ENCODE assay signal across 12 cellular contexts in genomic region chrX:10099411-10099810, GRCh38. TPM values are rescaled to one million over a fixed set of nuclear protein-coding genes. Genes with fewer than 3 reads are reported as not detected.
DNase-seq lines count a peak whose midpoint lies in the region; ATAC-seq and TF ChIP-seq lines count a peak whose summit lies in the region.
"Had no signal": no experiment of that assay in that cellular context is flagged by ENCODE, and none has a peak within 500 bp of the region (broad histone marks: within the 10 kb centered on the region; RNA-seq: fewer than 3 reads in every experiment).

No MANE protein-coding gene starts in this region.

- H3K27me3 Mint-ChIP-seq in activated CD4-positive, alpha-beta memory T cell treated with anti-CD3 and anti-CD28 coated beads, Interleukin-2, amount 10 ng/mL, durations not matched to agents 7 days and 5 days = no peaks in the 10 kb centered on the region

- peak overlapping the region; percentile 51; the same call in 1 of the 2 replicates for H3K4me3 ChIP-seq in GM06990 (replicated peaks; ENCODE audit: low read depth, low read length)
- H3K4me3 ChIP-seq in ovary = no peak overlapping the region

- peaks cover 40% of the 10 kb centered on the region for H3K4me1 Mint-ChIP-seq in activated CD4-positive, alpha-beta memory T cell treated with anti-CD3 and anti-CD28 coated beads, Interleukin-2, amount 10 ng/mL, durations not matched to agents 7 days and 5 days
- peaks cover 39% of the 10 kb centered on the region for H3K4me1 Mint-ChIP-seq in stimulated activated effector memory CD8-positive, alpha-beta T cell treated with anti-CD3 and anti-CD28 coated beads, Interleukin-12 subunit alpha, Interleukin-12 subunit beta, amount 100 ng/mL, for 72 hours
- H3K4me1 Mint-ChIP-seq: H9 had no signal

- no peaks in the 10 kb centered on the region for H3K9me3 ChIP-seq in ovary

- H3K36me3 Mint-ChIP-seq in activated CD4-positive, alpha-beta memory T cell treated with anti-CD3 and anti-CD28 coated beads, Interleukin-2, amount 10 ng/mL, durations not matched to agents 7 days and 5 days (ENCODE audit: low read depth) = peaks cover 30% of the 10 kb centered on the region
- H3K36me3 Mint-ChIP-seq in stimulated activated effector memory CD8-positive, alpha-beta T cell treated with anti-CD3 and anti-CD28 coated beads, Interleukin-12 subunit alpha, Interleukin-12 subunit beta, amount 100 ng/mL, for 72 hours = peaks cover 35% of the 10 kb centered on the region

- H3K27me3 ChIP-seq in GM06990 (replicated peaks; ENCODE audit: control insufficient read depth, insufficient read depth, low read length) (no peaks in the 10 kb centered on the region), ovary (no peaks in the 10 kb centered on the region)

- peak overlapping the region; percentile 83 for H3K4me3 Mint-ChIP-seq in activated CD4-positive, alpha-beta memory T cell treated with anti-CD3 and anti-CD28 coated beads, Interleukin-2, amount 10 ng/mL, durations not matched to agents 7 days and 5 days
- peak overlapping the region; percentile 79 for H3K4me3 Mint-ChIP-seq in stimulated activated effector memory CD8-positive, alpha-beta T cell treated with anti-CD3 and anti-CD28 coated beads, Interleukin-12 subunit alpha, Interleukin-12 subunit beta, amount 100 ng/mL, for 72 hours
- H3K4me3 Mint-ChIP-seq: H9 had no signal

- CTCF ChIA-PET in activated CD4-positive, alpha-beta memory T cell treated with anti-CD3 and anti-CD28 coated beads, Interleukin-2, amount 10 ng/mL, durations not matched to agents 7 days and 5 days (lab: Charles Lee) = interaction anchor here (1.1 kb wide), 1 partner anchor 12 kb away, joined by 6 read pairs; no protein-coding TSS in a partner anchor

- POLR2A ChIA-PET in activated CD4-positive, alpha-beta memory T cell treated with anti-CD3 and anti-CD28 coated beads, Interleukin-2, amount 10 ng/mL, durations not matched to agents 7 days and 5 days (lab: Charles Lee) = interaction anchor here (2.2 to 3.4 kb wide), 2 partner anchors 12 to 17 kb away, joined by 15 to 29 read pairs; no protein-coding TSS in a partner anchor

- no peak for TF ChIP-seq CTCF in GM06990 (IDR thresholded peaks at IDR 0.05; ENCODE audit: insufficient read depth, low read length, poor library complexity, severe bottlenecking)
- no peak for TF ChIP-seq CTCF in ovary (IDR thresholded peaks at IDR 0.05)

- no peak for ATAC-seq in stimulated activated effector memory CD8-positive, alpha-beta T cell treated with anti-CD3 and anti-CD28 coated beads, Interleukin-12 subunit alpha, Interleukin-12 subunit beta, amount 100 ng/mL, for 72 hours
- ATAC-seq in HG03520 (IDR thresholded peaks at IDR 0.05; ENCODE audit: unreplicated experiment) = no peak

- H3K27ac Mint-ChIP-seq in activated CD4-positive, alpha-beta memory T cell treated with anti-CD3 and anti-CD28 coated beads, Interleukin-2, amount 10 ng/mL, durations not matched to agents 7 days and 5 days = peak overlapping the region; percentile 92
- H3K27ac Mint-ChIP-seq in stimulated activated effector memory CD8-positive, alpha-beta T cell treated with anti-CD3 and anti-CD28 coated beads, Interleukin-12 subunit alpha, Interleukin-12 subunit beta, amount 100 ng/mL, for 72 hours = peak overlapping the region; percentile 96
- H3K27ac Mint-ChIP-seq: H9 had no signal

- peaks cover 5% of the 10 kb centered on the region for H3K4me1 ChIP-seq in ovary (ENCODE audit: insufficient read depth)

- H3K36me3 ChIP-seq in GM06990 (ENCODE audit: control insufficient read depth, insufficient read depth, low read length) (no peaks in the 10 kb centered on the region; the same call in 1 of the 2 replicates), ovary (no peaks in the 10 kb centered on the region)

- DNase-seq in GM06990 (ENCODE audit: extremely low read depth, insufficient read length) (no peak), foreskin melanocyte (peak; percentile 90), NCI-H446 treated with DMSO at 0.1 percent for 48 hours (lab: John Stamatoyannopoulos, UW) (no peak), DMS153 treated with DMSO at 0.1 percent for 48 hours (lab: John Stamatoyannopoulos, UW; ENCODE audit: unreplicated experiment) (no peak), ovary (no peak)
- DNase-seq in activated CD4-positive, alpha-beta memory T cell treated with anti-CD3 and anti-CD28 coated beads, Interleukin-2, amount 10 ng/mL, durations not matched to agents 7 days and 5 days = no peak
- no peak for DNase-seq in stimulated activated effector memory CD8-positive, alpha-beta T cell treated with anti-CD3 and anti-CD28 coated beads, Interleukin-12 subunit alpha, Interleukin-12 subunit beta, amount 100 ng/mL, for 72 hours (ENCODE audit: low spot score in 2 of 2)
- DNase-seq: H9; NCI-H526 treated with DMSO at 0.1 percent for 48 hours; occipital lobe; stimulated activated CD4-positive, alpha-beta T cell treated with anti-CD3 and anti-CD28 coated beads, Interleukin-4, amount 100 ng/mL, for 24 hours had no signal

- intact Hi-C loops in ovary (cut with DNase I) = no loop called here

- peak overlapping the region in 1 of 2 donors; percentile 61 for H3K27ac ChIP-seq in ovary

- H3K9me3 Mint-ChIP-seq in activated CD4-positive, alpha-beta memory T cell treated with anti-CD3 and anti-CD28 coated beads, Interleukin-2, amount 10 ng/mL, durations not matched to agents 7 days and 5 days = no peaks in the 10 kb centered on the region
- H3K9me3 Mint-ChIP-seq in stimulated activated effector memory CD8-positive, alpha-beta T cell treated with anti-CD3 and anti-CD28 coated beads, Interleukin-12 subunit alpha, Interleukin-12 subunit beta, amount 100 ng/mL, for 72 hours = no peaks in the 10 kb centered on the region

- no peak for TF ChIP-seq POLR2A in ovary (IDR thresholded peaks at IDR 0.05)

- WGBS in ovary, 3 donors = 19 to 22% (median 21%) methylated on average over 5 of the region's 5 CpGs

- no peak for TF ChIP-seq EP300 in ovary (IDR thresholded peaks at IDR 0.05)

RNA-seq across cellular contexts. Expression of gene CLCN4, which starts 57.4 kb away (rescaled TPM):
- not detected for total RNA-seq in activated CD4-positive, alpha-beta memory T cell treated with anti-CD3 and anti-CD28 coated beads, Interleukin-2, amount 10 ng/mL, durations not matched to agents 7 days and 5 days
- total RNA-seq in ovary = 1 to 10 TPM in 6 of 7 donors, under 1 TPM in 1; 0.36 to 4.2 (median 3.1) TPM
- 1 to 10 TPM in 1 of 2 donors, under 1 TPM in 1; 0.92 to 3.0 TPM for polyA plus RNA-seq in ovary
